Comparison of ENCODE assay signal across 7 cellular contexts in genomic region chr12:8787206-8787605, GRCh38. TPM values are rescaled to one million over a fixed set of nuclear protein-coding genes. Genes with fewer than 3 reads are reported as not detected.
"Had no signal": no experiment of that assay in that cellular context is flagged by ENCODE, and none has a peak within 500 bp of the region (broad histone marks: within the 10 kb centered on the region; RNA-seq: fewer than 3 reads in every experiment).

No MANE protein-coding gene starts in this region.

RNA-seq across cellular contexts. Expression of gene A2ML1, which starts 35.2 kb away (rescaled TPM):
- total RNA-seq: OCI-LY7, Right ventricle myocardium inferior, Right ventricle myocardium superior, RPMI7951, SJCRH30, SJSA1 had no signal
- polyA plus RNA-seq: SK-N-SH had no signal
